17 cellular contexts compared by ENCODE assay signal in genomic region chr3:46905661-46906451, GRCh38. TPM values are rescaled to one million over a fixed set of nuclear protein-coding genes. Genes with fewer than 3 reads are reported as not detected.
"Had no signal": no experiment of that assay in that cellular context is flagged by ENCODE, and none has a peak within 500 bp of the region (broad histone marks: within the 10 kb centered on the region; RNA-seq: fewer than 3 reads in every experiment).

No MANE protein-coding gene starts in this region.

- H3K27me3 ChIP-seq: dorsolateral prefrontal cortex, gastrocnemius medialis, heart left ventricle, tibial nerve had no signal

- H3K9me3 ChIP-seq: gastrocnemius medialis, heart left ventricle, tibial nerve had no signal

- H3K36me3 ChIP-seq: gastrocnemius medialis, heart left ventricle, tibial nerve had no signal

- ATAC-seq: activated T-helper 17 cell treated with anti-CD3 and anti-CD28 coated beads, Interleukin-2, amount 50 U/mL, for 72 hours; gastrocnemius medialis; heart left ventricle; left colon; stimulated activated naive B cell treated with anti-CD40 and anti-IgM and Interleukin-4, amounts not matched to agents 10 μg/mL and 1 μg/mL and 100 μg/mL, for 72 hours; T-cell had no signal

- H3K4me3 ChIP-seq: dorsolateral prefrontal cortex, gastrocnemius medialis, heart left ventricle, tibial nerve had no signal

- DNase-seq: activated CD4-positive, alpha-beta T cell treated with anti-CD3 and anti-CD28 coated beads for 1 hour; activated CD4-positive, alpha-beta T cell treated with anti-CD3 and anti-CD28 coated beads, Interleukin-2, amount 50 U/mL, for 4 hours; activated naive CD4-positive, alpha-beta T cell treated with Interleukin-2 at 50 U/mL for 16 hours; activated T-cell treated with anti-CD3 and anti-CD28 coated beads for 4 hours; erythroblast; gastrocnemius medialis; left colon; occipital lobe; stimulated activated CD4-positive, alpha-beta T cell treated with anti-CD3 and anti-CD28 coated beads, Interleukin-15, amount 100 ng/mL, for 24 hours; stimulated activated CD4-positive, alpha-beta T cell treated with anti-CD3 and anti-CD28 coated beads, Interleukin-4, amount 100 ng/mL, for 1 hour; stimulated activated naive B cell treated with anti-CD40 and anti-IgM and Interleukin-4, amounts not matched to agents 10 μg/mL and 1 μg/mL and 100 μg/mL, for 72 hours; T-cell had no signal

- H3K27ac ChIP-seq: dorsolateral prefrontal cortex, gastrocnemius medialis, heart left ventricle, tibial nerve had no signal

RNA-seq across cellular contexts. Expression of gene PTH1R, which starts 28.3 kb away (rescaled TPM):
- total RNA-seq: activated T-helper 17 cell treated with anti-CD3 and anti-CD28 coated beads, Interleukin-2, amount 50 U/mL, for 72 hours had no signal

RNA-seq across cellular contexts. Expression of gene MYL3, which starts 42.6 kb away (rescaled TPM):
- total RNA-seq: activated T-helper 17 cell treated with anti-CD3 and anti-CD28 coated beads, Interleukin-2, amount 50 U/mL, for 72 hours; occipital lobe; pulmonary artery endothelial cell; T-cell had no signal
